Comparison of ENCODE assay signal across 1 cellular context in genomic region chr14:101627913-101628257, GRCh38.
TF ChIP-seq lines count a peak whose summit lies in the region.

No MANE protein-coding gene starts in this region.

TF ChIP-seq in HepG2, 621 proteins besides CTCF, POLR2A, EP300 and RAD21:
- TF ChIP-seq MED13 (CRISPR knock-in tag; IDR thresholded peaks at IDR 0.05) (no peak), ZNF598 (CRISPR knock-in tag; IDR thresholded peaks at IDR 0.05; ENCODE audit: borderline replicate concordance) (0 out of 2 replicates have a peak, but pooled peaks have one; percentile 7)
